8 cellular contexts compared by ENCODE assay signal in the genomic region with DNA sequence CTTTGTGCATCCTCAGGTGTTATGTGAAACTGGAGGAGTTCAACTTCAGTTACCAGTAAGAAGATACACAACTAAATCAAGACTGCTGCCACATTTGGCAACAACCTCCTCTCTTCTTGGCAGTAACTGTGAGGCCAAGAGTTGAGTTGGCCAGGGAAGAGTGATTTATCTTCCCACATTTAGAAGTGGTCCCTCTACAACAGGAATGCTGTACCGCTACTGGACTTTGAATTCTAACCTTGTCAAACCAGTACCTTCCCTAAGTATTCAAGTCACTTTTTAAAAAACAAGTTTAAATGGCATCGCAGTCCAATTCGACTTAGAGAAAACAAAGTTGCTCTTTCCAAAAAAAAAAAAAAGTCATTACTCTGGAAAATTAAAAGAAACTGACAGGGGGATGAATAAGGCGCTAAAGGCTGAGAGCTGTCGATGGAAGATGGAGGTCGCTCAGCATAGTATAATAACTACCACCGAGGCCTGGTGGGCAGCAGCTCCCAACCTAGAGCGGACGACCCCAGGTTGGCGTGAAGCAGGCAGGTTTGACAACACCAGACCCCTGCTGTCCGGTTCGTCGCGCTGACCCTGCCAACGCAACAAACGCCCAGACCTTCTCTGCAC. TPM values are rescaled to one million over a fixed set of nuclear protein-coding genes. Genes with fewer than 3 reads are reported as not detected.
DNase-seq lines count a peak whose midpoint lies in the region; ATAC-seq and TF ChIP-seq lines count a peak whose summit lies in the region.

No MANE protein-coding gene starts in this region.

- peak overlapping the region; percentile 99 for H2AFZ ChIP-seq in SU-DHL-6 (ENCODE audit: low read depth, low read length, severe bottlenecking)
- no peak overlapping the region for H2AFZ ChIP-seq in fibroblast of lung (ENCODE audit: low read length)

- TF ChIP-seq CTCF in SU-DHL-6 (IDR thresholded peaks at IDR 0.05; ENCODE audit: insufficient read depth, low read length, poor library complexity, severe bottlenecking) (no peak), fibroblast of lung (conservative IDR thresholded peaks at IDR 0.05 in 1 of 2, IDR thresholded peaks at IDR 0.05 in 1 of 2; ENCODE audit: low read depth in 1 of 2, low read length in 2 of 2) (no peak), natural killer cell (IDR thresholded peaks at IDR 0.05) (no peak)

- H3F3A ChIP-seq in SU-DHL-6 (ENCODE audit: insufficient read depth): peaks cover 15% of the 10 kb centered on the region; the same call in 1 of the 2 replicates

- no peak overlapping the region for H3K27ac ChIP-seq in CD4-positive, CD25-positive, alpha-beta regulatory T cell (ENCODE audit: insufficient read depth, low read length, poor library complexity, severe bottlenecking)
- H3K27ac ChIP-seq in SU-DHL-6 (ENCODE audit: low read depth, low read length) (no peak overlapping the region), fibroblast of lung (ENCODE audit: insufficient read depth, low read length) (peak overlapping the region; percentile 85)

- DNase-seq in CD4-positive, CD25-positive, alpha-beta regulatory T cell: peak in 1 of 3 donors; percentile 1
- DNase-seq in HAP-1 (ENCODE audit: low spot score in 2 of 2): no peak
- peak; percentile 77 to 82 for DNase-seq in fibroblast of lung (ENCODE audit: low read depth in 2 of 2)
- DNase-seq in natural killer cell: no peak
- no peak for DNase-seq in NCI-H1048 (lab: John Stamatoyannopoulos, UW)

- H3K36me3 ChIP-seq in CD4-positive, CD25-positive, alpha-beta regulatory T cell (ENCODE audit: control insufficient read depth, insufficient read depth, low read length): no peaks in the 10 kb centered on the region
- no peaks in the 10 kb centered on the region for H3K36me3 ChIP-seq in HAP-1 (replicated peaks)
- no peaks in the 10 kb centered on the region for H3K36me3 ChIP-seq in SU-DHL-6 (ENCODE audit: low read length)
- no peaks in the 10 kb centered on the region for H3K36me3 ChIP-seq in fibroblast of lung (ENCODE audit: control insufficient read depth, insufficient read depth, low read length)

- H3K79me2 ChIP-seq in SU-DHL-6 (ENCODE audit: insufficient read depth, low read length): peaks cover 4% of the 10 kb centered on the region; the same call in 1 of the 2 replicates
- peaks cover 76% of the 10 kb centered on the region for H3K79me2 ChIP-seq in fibroblast of lung (ENCODE audit: control insufficient read depth, insufficient read depth, low read length)

- peak overlapping the region; percentile 77 for H3K4me3 ChIP-seq in CD4-positive, CD25-positive, alpha-beta regulatory T cell (ENCODE audit: low read depth, low read length)
- H3K4me3 ChIP-seq in HAP-1 (peak overlapping the region; percentile 79), SU-DHL-6 (ENCODE audit: insufficient read depth, low read length, poor library complexity, severe bottlenecking) (peak overlapping the region; percentile 71), fibroblast of lung (replicated peaks in 1 of 4; ENCODE audit: control extremely low read depth in 1 of 4, insufficient read depth in 1 of 4, low read depth in 3 of 4, low read length in 4 of 4) (peak overlapping the region; percentile 46 to 90 (median 81))

- in situ Hi-C loops in HAP-1 (cut with MboI; ENCODE audit: low sequenced_read_pairs): no loop called here

- peaks cover 32 to 70% (median 54%) of the 10 kb centered on the region in 4 donors for H3K4me1 Mint-ChIP-seq in CD4-positive, CD25-positive, alpha-beta regulatory T cell
- peaks cover 49% of the 10 kb centered on the region in 2 donors for H3K4me1 Mint-ChIP-seq in natural killer cell

- peak overlapping the region in 2 of 3 donors; percentile 80 to 90 for H3K27ac Mint-ChIP-seq in CD4-positive, CD25-positive, alpha-beta regulatory T cell
- H3K27ac Mint-ChIP-seq in natural killer cell: peak overlapping the region; percentile 77 to 87

- peak overlapping the region; percentile 93 to 98 (median 95) for H3K4me3 Mint-ChIP-seq in CD4-positive, CD25-positive, alpha-beta regulatory T cell
- peak overlapping the region; percentile 96 for H3K4me3 Mint-ChIP-seq in natural killer cell

- H3K27me3 Mint-ChIP-seq in CD4-positive, CD25-positive, alpha-beta regulatory T cell: no peaks in the 10 kb centered on the region
- H3K27me3 Mint-ChIP-seq in natural killer cell (ENCODE audit: low read depth in 2 of 2): no peaks in the 10 kb centered on the region

- H3K4me2 ChIP-seq in SU-DHL-6 (ENCODE audit: low read depth, low read length, poor library complexity, severe bottlenecking) (peak overlapping the region; percentile 77), fibroblast of lung (ENCODE audit: extremely low read depth, insufficient read depth, low read length) (peak overlapping the region; percentile 90)

- H3K9me3 ChIP-seq in CD4-positive, CD25-positive, alpha-beta regulatory T cell (ENCODE audit: control insufficient read depth in 2 of 2, low read length in 2 of 2): no peaks in the 10 kb centered on the region
- H3K9me3 ChIP-seq in HAP-1: no peaks in the 10 kb centered on the region
- H3K9me3 ChIP-seq in SU-DHL-6 (ENCODE audit: insufficient read depth, low read length): no peaks in the 10 kb centered on the region
- no peaks in the 10 kb centered on the region for H3K9me3 ChIP-seq in fibroblast of lung (ENCODE audit: control insufficient read depth, insufficient read depth, low read depth, low read length)

- no peaks in the 10 kb centered on the region for H3K9me2 ChIP-seq in SU-DHL-6 (replicated peaks; ENCODE audit: insufficient read depth, low read length)

- peaks cover 30% of the 10 kb centered on the region for H3K4me1 ChIP-seq in CD4-positive, CD25-positive, alpha-beta regulatory T cell (ENCODE audit: control insufficient read depth, insufficient read depth, low read length, poor library complexity, severe bottlenecking)
- peaks cover 53% of the 10 kb centered on the region for H3K4me1 ChIP-seq in HAP-1
- peaks cover 20% of the 10 kb centered on the region for H3K4me1 ChIP-seq in fibroblast of lung (ENCODE audit: control insufficient read depth, extremely low read depth, insufficient read depth, low read length)

- no peaks in the 10 kb centered on the region for H3K36me3 Mint-ChIP-seq in CD4-positive, CD25-positive, alpha-beta regulatory T cell
- H3K36me3 Mint-ChIP-seq in natural killer cell: no peaks in the 10 kb centered on the region

- H3K27me3 ChIP-seq in CD4-positive, CD25-positive, alpha-beta regulatory T cell (ENCODE audit: control insufficient read depth, insufficient read depth, low read length): no peaks in the 10 kb centered on the region
- H3K27me3 ChIP-seq in HAP-1 (ENCODE audit: low read depth) (no peaks in the 10 kb centered on the region), SU-DHL-6 (ENCODE audit: low read length) (no peaks in the 10 kb centered on the region), fibroblast of lung (ENCODE audit: control insufficient read depth, insufficient read depth, low read length) (no peaks in the 10 kb centered on the region)

- no peaks in the 10 kb centered on the region for H4K20me1 ChIP-seq in SU-DHL-6 (ENCODE audit: low read depth, low read length)
- peaks cover 2% of the 10 kb centered on the region for H4K20me1 ChIP-seq in fibroblast of lung (ENCODE audit: control insufficient read depth, extremely low read depth, insufficient read depth, low read length)

- no peaks in the 10 kb centered on the region for H3K9me3 Mint-ChIP-seq in CD4-positive, CD25-positive, alpha-beta regulatory T cell
- H3K9me3 Mint-ChIP-seq in natural killer cell: no peaks in the 10 kb centered on the region

- intact Hi-C loops in natural killer cell (cut with micrococcal nuclease): no loop called here

- H3K9ac ChIP-seq in SU-DHL-6 (ENCODE audit: low read length) (peak overlapping the region; percentile 73), fibroblast of lung (ENCODE audit: insufficient read depth, low read length) (peak overlapping the region; percentile 90)

- no peak for ATAC-seq in CD4-positive, CD25-positive, alpha-beta regulatory T cell (ENCODE audit: low read depth in 2 of 2)
- ATAC-seq in natural killer cell (peak in 1 of 3 donors; percentile 12), GM19467 (IDR thresholded peaks at IDR 0.05; ENCODE audit: unreplicated experiment) (no peak), HG02610 (IDR thresholded peaks at IDR 0.05; ENCODE audit: unreplicated experiment) (no peak)

RNA-seq across cellular contexts. Expression of a gene that starts 1.0 kb away (rescaled TPM):
- total RNA-seq in CD4-positive, CD25-positive, alpha-beta regulatory T cell: 28.7 TPM
- 1 to 10 TPM; 1.4 to 3.3 (median 2.0) TPM for polyA plus RNA-seq in CD4-positive, CD25-positive, alpha-beta regulatory T cell
- total RNA-seq in fibroblast of lung (24.9 and 40.8 TPM in 2 replicates), natural killer cell (10 to 100 TPM; 17.3 to 25.9 (median 20.3) TPM)
- polyA plus RNA-seq in fibroblast of lung: 32.1 and 75.7 TPM in 2 replicates
- 16.9 and 38.9 TPM in 2 replicates for polyA plus RNA-seq in fibroblast of lung (2012)
- polyA minus RNA-seq in fibroblast of lung (ENCODE audit: low replicate concordance): 3.5 and 7.5 TPM in 2 replicates

Comparison
In these comparisons a context has a peak if more than half of its experiments do, and no peak if none do; other contexts are left out.
1. DNase-seq: peak in fibroblast of lung (2 of 2); none in HAP-1 (0 of 2), natural killer cell (single experiment) and NCI-H1048 (single experiment).
2. Peak in every context shown above with its lines, with median percentiles within 50 percentile points of each other: H3K4me3 ChIP-seq.